Comparison of ENCODE assay signal across 9 cellular contexts in genomic region chr18:57848374-57848773, GRCh38. TPM values are rescaled to one million over a fixed set of nuclear protein-coding genes. Genes with fewer than 3 reads are reported as not detected.
A peak's percentile ranks its signal among the peaks of the same experiment; 100 is the strongest.
DNase-seq lines count a peak whose midpoint lies in the region; ATAC-seq, FAIRE-seq and TF ChIP-seq lines count a peak whose summit lies in the region.
"Not testable (repeated sequence)": the region's sequence is repeated elsewhere in the genome, so short reads cannot be mapped to it uniquely, and the experiment has no call there.
"Had no signal": no experiment of that assay in that cellular context is flagged by ENCODE, and none has a peak within 500 bp of the region (broad histone marks: within the 10 kb centered on the region; RNA-seq: fewer than 3 reads in every experiment).

No MANE protein-coding gene starts in this region.

- H3K27me3 ChIP-seq in AG04450 (ENCODE audit: control insufficient read depth, insufficient read depth, low read length); PC-3 (ENCODE audit: low read length); K562 (ENCODE audit: control insufficient read depth in 2 of 2, insufficient read depth in 2 of 2, low read length in 2 of 2): not testable (repeated sequence)

- not testable (repeated sequence) for H3K79me2 ChIP-seq in PC-3 (ENCODE audit: low read length); K562 (ENCODE audit: control insufficient read depth, insufficient read depth, low read length)

- not testable (repeated sequence) for TF ChIP-seq CTCF in AG04450 (IDR thresholded peaks at IDR 0.05; ENCODE audit: low read depth, low read length); PC-3 (conservative IDR thresholded peaks at IDR 0.05; ENCODE audit: low read depth, low read length); K562 (IDR thresholded peaks at IDR 0.05 in 2 of 3, conservative IDR thresholded peaks at IDR 0.05 in 1 of 3; ENCODE audit: insufficient read depth in 2 of 3, low read depth in 1 of 3, low read length in 3 of 3)

- H3K4me2 ChIP-seq in PC-3 (ENCODE audit: low read length); K562 (ENCODE audit: insufficient read depth, low read length): not testable (repeated sequence)

- not testable (repeated sequence) for TF ChIP-seq POLR2A in K562 (conservative IDR thresholded peaks at IDR 0.05); erythroblast (IDR thresholded peaks at IDR 0.05; ENCODE audit: low read length)

- H3K27ac ChIP-seq in AG04450 (ENCODE audit: low read depth, low read length): peak overlapping the region; percentile 31
- H3K27ac ChIP-seq in PC-3 (ENCODE audit: low read length); K562 (ENCODE audit: extremely low read depth, low read depth, low read length): not testable (repeated sequence)

- intact Hi-C loops in PC-3 (cut with micrococcal nuclease); K562 (cut with micrococcal nuclease): not testable (repeated sequence)

- H3K9me1 ChIP-seq in K562 (ENCODE audit: control insufficient read depth, insufficient read depth, low read length): not testable (repeated sequence)

- H3K9me3 ChIP-seq in AG04450 (ENCODE audit: control insufficient read depth, insufficient read depth, low read length); PC-3 (ENCODE audit: low read length); K562 (replicated peaks; ENCODE audit: control insufficient read depth, insufficient read depth, low read depth, low read length): not testable (repeated sequence)

- H3K4me1 ChIP-seq in PC-3 (ENCODE audit: insufficient read depth, low read length) (peaks cover 27% of the 10 kb centered on the region), K562 (replicated peaks in 1 of 2; ENCODE audit: control insufficient read depth in 2 of 2, insufficient read depth in 2 of 2, low read length in 2 of 2) (peaks cover 8 to 20% of the 10 kb centered on the region in 2 experiments; a peak in 4 of 5 replicates)

- H4K20me1 ChIP-seq in PC-3 (ENCODE audit: low read length); K562 (replicated peaks; ENCODE audit: control insufficient read depth, insufficient read depth, low read length): not testable (repeated sequence)

- peak; percentile 38; the same call in 1 of the 2 replicates for TF ChIP-seq EP300 in K562 (IDR thresholded peaks at IDR 0.05; ENCODE audit: low read length)

- CTCF ChIA-PET in AG04450 (lab: Charles Lee) (interaction anchor here (0.6 to 0.7 kb wide), 2 partner anchors 172 to 298 kb away, joined by 3 read pairs; no protein-coding TSS in a partner anchor), PC-3 (lab: Charles Lee) (interaction anchor here (0.6 kb wide), 1 partner anchor 10 kb away, joined by 4 read pairs; no protein-coding TSS in a partner anchor), K562 (lab: Yijun Ruan, JAX; ENCODE audit: low intra/inter-chr PET ratio) (interaction anchor here (0.6 kb wide), 1 partner anchor 34 kb away, joined by 3 read pairs; no protein-coding TSS in a partner anchor)

- H3K4me3 ChIP-seq in AG04450 (ENCODE audit: low read depth, low read length); PC-3 (ENCODE audit: low read length); K562: not testable (repeated sequence)

- not testable (repeated sequence) for ATAC-seq in PC-3
- ATAC-seq in SK-N-SH treated with all-trans-retinoic acid at 6 μM for 48 hours: peak; percentile 23; the same call in 1 of the 3 replicates
- ATAC-seq in K562: peak; percentile 48; the same call in 1 of the 3 replicates

- H2AFZ ChIP-seq in PC-3 (ENCODE audit: low read length); K562 (ENCODE audit: low read depth, low read length): not testable (repeated sequence)

- 20% methylated on average over 1 of the region's 1 CpG for WGBS in K562 (ENCODE audit: insufficient coverage, low coverage, missing lambda C conversion rate)

- TF ChIP-seq RAD21 in K562 (CRISPR knock-in tag; conservative IDR thresholded peaks at IDR 0.05 in 1 of 2, IDR thresholded peaks at IDR 0.05 in 1 of 2): not testable (repeated sequence)

- not testable (repeated sequence) for FAIRE-seq in K562 (lab: Jason Lieb, UNC)

- H3K9me2 ChIP-seq in PC-3 (replicated peaks; ENCODE audit: low read length): not testable (repeated sequence)

- H3K9ac ChIP-seq in PC-3 (ENCODE audit: low read length); K562 (ENCODE audit: insufficient read depth in 1 of 2, low read depth in 2 of 2, low read length in 2 of 2): not testable (repeated sequence)

- in situ Hi-C loops in K562 (cut with MboI): not testable (repeated sequence)

- not testable (repeated sequence) for H3F3A ChIP-seq in PC-3 (ENCODE audit: low read length, unreplicated experiment)

- POLR2A ChIA-PET in AG04450 (lab: Yijun Ruan, JAX); PC-3 (lab: Charles Lee; ENCODE audit: unreplicated experiment); K562 (lab: Yijun Ruan, JAX): not testable (repeated sequence)

- DNase-seq in AG04450 (ENCODE audit: low read depth, low spot score); K562 (ENCODE audit: extremely low read depth in 1 of 4, low spot score in 3 of 4): not testable (repeated sequence)
- peak; percentile 68 for DNase-seq in ELR (ENCODE audit: low read depth)
- peak; percentile 13 for DNase-seq in HT1080 (ENCODE audit: low read depth)
- peak; percentile 9 for DNase-seq in PC-3
- DNase-seq in erythroblast (lab: John Stamatoyannopoulos, UW): peak; percentile 39 to 70
- DNase-seq in iris pigment epithelial cell (ENCODE audit: low read depth): peak; percentile 31

- H3K36me3 ChIP-seq in PC-3 (ENCODE audit: low read depth, low read length); K562 (ENCODE audit: control insufficient read depth, insufficient read depth, low read length): not testable (repeated sequence)

- BruUV-seq in PC-3 (replicated peaks; lab: Mats Ljungman, UMichigan); K562 (replicated peaks; lab: Mats Ljungman, UMichigan): not testable (repeated sequence)

TF ChIP-seq in K562, 482 proteins besides CTCF, POLR2A, EP300 and RAD21 (continues in another document):
- 0 out of 2 replicates have a peak, but pooled peaks have one; percentile 60 for TF ChIP-seq SMARCE1 (IDR thresholded peaks at IDR 0.05)
- not testable (repeated sequence) for TF ChIP-seq CEBPG (CRISPR knock-in tag; IDR thresholded peaks at IDR 0.05); ATF3 (CRISPR knock-in tag; conservative IDR thresholded peaks at IDR 0.05); TEAD4 (CRISPR knock-in tag; IDR thresholded peaks at IDR 0.05; ENCODE audit: borderline replicate concordance)
- peak in 1 of 2 experiments; percentile 79; a peak in 2 of 4 replicates for TF ChIP-seq CEBPG (tag; conservative IDR thresholded peaks at IDR 0.05 in 1 of 2, IDR thresholded peaks at IDR 0.05 in 1 of 2)
- TF ChIP-seq ATF3 (IDR thresholded peaks at IDR 0.05): peak; percentile 19; the same call in 1 of the 2 replicates
- TF ChIP-seq TAL1 (IDR thresholded peaks at IDR 0.05): 0 out of 2 replicates have a peak, but pooled peaks have one; percentile 7
- peak; percentile 87 for TF ChIP-seq NFE2 (IDR thresholded peaks at IDR 0.05; ENCODE audit: low read depth)
- peak; percentile 85 for TF ChIP-seq MAFG (tag; conservative IDR thresholded peaks at IDR 0.05)
- TF ChIP-seq ARID1B (IDR thresholded peaks at IDR 0.05): peak; percentile 71
- TF ChIP-seq ZNF384 (IDR thresholded peaks at IDR 0.05; ENCODE audit: low read depth, low read length): peak; percentile 88
- peak; percentile 86 for TF ChIP-seq CEBPB (tag; IDR thresholded peaks at IDR 0.05)
- peak; percentile 85 for TF ChIP-seq TEAD2 (tag; IDR thresholded peaks at IDR 0.05)
- peak; percentile 38 for TF ChIP-seq TEAD4 (IDR thresholded peaks at IDR 0.05; ENCODE audit: low read length)
- TF ChIP-seq TRIM24 (IDR thresholded peaks at IDR 0.05): peak; percentile 30 to 58; a peak in 2 of 4 replicates

RNA-seq across cellular contexts. Expression of gene ATP8B1, which starts 45.3 kb away (rescaled TPM):
- polyA plus RNA-seq in AG04450 (2011; rRNA removed) (59.8 and 77.6 TPM in 2 replicates), K562 (2011; rRNA removed) (0.01 and 0.07 TPM in 2 replicates), K562 (2014; fragmentation: Illumina TruSeq; extraction: Trizol) (0.03 TPM in 1 of 2 replicates, not detected in the other), K562 (2014; fragmentation: Nextera tagmentation; extraction: Ambion mirVana) (not detected), K562 (2014; rRNA removed) (0.01 TPM in 1 of 2 replicates, not detected in the other)
- 73.5 and 97.0 TPM in 2 replicates for polyA minus RNA-seq in AG04450 (2011; rRNA and poly(A)+ RNA removed)
- total RNA-seq in HT1080 (2014; rRNA removed; shearing (Covaris generic)): 15.7 and 16.6 TPM in 2 replicates
- 20.7 and 25.9 TPM in 2 replicates for polyA plus RNA-seq in HT1080 (2015; cell fraction: cytosol; rRNA removed)
- polyA plus RNA-seq in HT1080 (2015; cell fraction: nucleus; rRNA removed): 35.7 and 38.5 TPM in 2 replicates
- total RNA-seq in PC-3 (2014; rRNA removed) (18.4 and 24.8 TPM in 2 replicates), K562 (2014; rRNA removed) (0.04 TPM in 1 of 2 replicates, not detected in the other), K562 (2014; rRNA removed; fragmentation: Illumina TruSeq; extraction: Trizol) (0.04 and 0.22 TPM in 2 replicates), K562 (2015; rRNA removed; fragmentation: Illumina TruSeq; extraction: Trizol) (0.04 TPM in 1 of 2 replicates, not detected in the other), K562 (2021) (0.20 and 0.22 TPM in 2 replicates)
- 0.79 TPM in 1 of 2 replicates, not detected in the other for total RNA-seq in K562 (2011; cell fraction: chromatin; rRNA removed; ENCODE audit: low replicate concordance)
- total RNA-seq in K562 (2011; cell fraction: nucleolus; rRNA removed): under 0.01 and 0.13 TPM in 2 replicates
- 0.07 TPM in 1 of 2 replicates, not detected in the other for total RNA-seq in K562 (2011; cell fraction: nucleoplasm; rRNA removed)
- 0.01 and 0.55 TPM in 2 replicates for polyA plus RNA-seq in K562 (2011; cell fraction: cytosol; rRNA removed)
- polyA plus RNA-seq in K562 (2011; cell fraction: nucleus; rRNA removed): 0.04 TPM in 1 of 2 replicates, not detected in the other
- polyA plus RNA-seq in K562 (2012): 0.08 TPM in 2 replicates
- polyA minus RNA-seq in K562 (2011; rRNA and poly(A)+ RNA removed): 0.14 and 0.24 TPM in 2 replicates
- polyA minus RNA-seq in K562 (2011; cell fraction: cytosol; rRNA and poly(A)+ RNA removed): not detected in 2 replicates
- polyA minus RNA-seq in K562 (2011; cell fraction: nucleus; rRNA and poly(A)+ RNA removed): 0.22 TPM in 1 of 2 replicates, not detected in the other
- total RNA-seq: CD4-positive, CD25-positive, alpha-beta regulatory T cell had no signal
